Comparison of ENCODE assay signal across 14 cellular contexts in genomic region chr15:26867199-26868007, GRCh38. TPM values are rescaled to one million over a fixed set of nuclear protein-coding genes. Genes with fewer than 3 reads are reported as not detected.
DNase-seq lines count a peak whose midpoint lies in the region; TF ChIP-seq lines count a peak whose summit lies in the region.
"Had no signal": no experiment of that assay in that cellular context is flagged by ENCODE, and none has a peak within 500 bp of the region (broad histone marks: within the 10 kb centered on the region; RNA-seq: fewer than 3 reads in every experiment).

No MANE protein-coding gene starts in this region.

- H3K27ac ChIP-seq in HUES64 (ENCODE audit: low read depth, low read length) (no peak overlapping the region), left ventricle myocardium inferior (replicated peaks) (no peak overlapping the region), trophoblast cell (ENCODE audit: low read depth, low read length) (no peak overlapping the region), tibial nerve (no peak overlapping the region)

- no peak overlapping the region for H3K18ac ChIP-seq in trophoblast cell (ENCODE audit: low read length)

- H3K9me3 ChIP-seq in HUES64 (ENCODE audit: insufficient read depth, low read depth, low read length) (no peaks in the 10 kb centered on the region), left ventricle myocardium inferior (replicated peaks) (no peaks in the 10 kb centered on the region), trophoblast cell (ENCODE audit: insufficient read depth, low read depth, low read length) (peaks cover 7% of the 10 kb centered on the region), tibial nerve (no peaks in the 10 kb centered on the region)

- H3K9ac ChIP-seq in HUES64 (ENCODE audit: low read depth, low read length) = peak overlapping the region; percentile 57; the same call in 1 of the 2 replicates
- peak overlapping the region; percentile 44 for H3K9ac ChIP-seq in trophoblast cell (ENCODE audit: low read length)

- H4K8ac ChIP-seq in trophoblast cell (ENCODE audit: low read depth, low read length) = no peak overlapping the region

- intact Hi-C loops in left ventricle myocardium inferior (cut with micrococcal nuclease) = no loop called here

- H4K12ac ChIP-seq in trophoblast cell (ENCODE audit: low read depth, low read length) = peak overlapping the region; percentile 12

- H2BK12ac ChIP-seq in trophoblast cell (ENCODE audit: low read length) = no peak overlapping the region

- H3K4me1 ChIP-seq in HUES64 (ENCODE audit: insufficient read depth, low read length) (peaks cover 5% of the 10 kb centered on the region), left ventricle myocardium inferior (peaks cover 10% of the 10 kb centered on the region), trophoblast cell (ENCODE audit: control insufficient read depth in 1 of 2, insufficient read depth in 2 of 2, low read length in 2 of 2) (peaks cover 17% of the 10 kb centered on the region in 2 experiments), tibial nerve (peaks cover 0 to 25% (median 0%) of the 10 kb centered on the region in 4 donors)

- peak; percentile 6 for DNase-seq in COR-L47 (lab: John Stamatoyannopoulos, UW)
- DNase-seq in left ventricle myocardium inferior = no peak
- DNase-seq in trophoblast cell = no peak
- no peak for DNase-seq in superior temporal gyrus (ENCODE audit: extremely low spot score)
- no peak for DNase-seq in SHP77 (lab: John Stamatoyannopoulos, UW)
- DNase-seq in tibial nerve (ENCODE audit: low spot score in 2 of 2) = no peak
- DNase-seq: activated naive CD8-positive, alpha-beta T cell treated with anti-CD3 and anti-CD28 coated beads, Interleukin-2, amount 50 U/mL, for 24 hours; effector memory CD4-positive, alpha-beta T cell; NCI-H2029 treated with DMSO at 0.1 percent for 48 hours; stimulated activated CD4-positive, alpha-beta T cell treated with anti-CD3 and anti-CD28 coated beads, Interleukin-12 subunit alpha, Interleukin-12 subunit beta, amount 100 ng/mL, for 4 hours; T1000 had no signal

- no peak overlapping the region for H2AK5ac ChIP-seq in trophoblast cell (ENCODE audit: low read length)

- WGBS in HUES64 = under 1% methylated on average over 104 of the region's 104 CpGs
- no CpG with 5 or more reads among the region's 104 CpGs for WGBS in trophoblast cell (ENCODE audit: extremely low coverage, insufficient coverage, insufficient read length)
- 0 to 6% methylated on average over 10 to 65 of the region's 104 CpGs for WGBS in tibial nerve, 2 donors

- H3K14ac ChIP-seq in trophoblast cell (ENCODE audit: low read length) = no peak overlapping the region

- H3K4me3 ChIP-seq in HUES64 (ENCODE audit: low read length) (peak overlapping the region; percentile 67), left ventricle myocardium inferior (peak overlapping the region; percentile 58), trophoblast cell (ENCODE audit: low read depth, low read length) (peak overlapping the region; percentile 68), tibial nerve (peak overlapping the region in 1 of 4 donors; percentile 37)

- H3K36me3 ChIP-seq in HUES64 (ENCODE audit: insufficient read depth, low read length) (no peaks in the 10 kb centered on the region), left ventricle myocardium inferior (no peaks in the 10 kb centered on the region), trophoblast cell (ENCODE audit: control insufficient read depth in 1 of 2, insufficient read depth in 2 of 2, low read length in 2 of 2) (no peaks in the 10 kb centered on the region), tibial nerve (no peaks in the 10 kb centered on the region)

- TF ChIP-seq CTCF in left ventricle myocardium inferior (IDR thresholded peaks at IDR 0.05; ENCODE audit: borderline replicate concordance) (no peak), tibial nerve (IDR thresholded peaks at IDR 0.05) (no peak)

- H4K91ac ChIP-seq in trophoblast cell (ENCODE audit: low read depth, low read length) = no peak overlapping the region

- H3K23ac ChIP-seq in trophoblast cell (ENCODE audit: low read length) = no peak overlapping the region

- no peak for TF ChIP-seq EP300 in tibial nerve (IDR thresholded peaks at IDR 0.05)

- H3K4me2 ChIP-seq in trophoblast cell (ENCODE audit: low read length) = peak overlapping the region; percentile 83

- H2AFZ ChIP-seq in trophoblast cell (ENCODE audit: insufficient read depth, low read length, poor library complexity) = peak overlapping the region; percentile 71

- H3K79me1 ChIP-seq in trophoblast cell (ENCODE audit: low read length) = no peaks in the 10 kb centered on the region

- TF ChIP-seq POLR2A in tibial nerve (IDR thresholded peaks at IDR 0.05) = no peak

- H2BK120ac ChIP-seq in trophoblast cell (ENCODE audit: insufficient read depth, low read length, poor library complexity) = no peak overlapping the region

- no peak overlapping the region for H3K4ac ChIP-seq in trophoblast cell (ENCODE audit: low read depth, low read length)

- H3K27me3 ChIP-seq in HUES64 (ENCODE audit: insufficient read depth, low read length) (peaks cover 50% of the 10 kb centered on the region), left ventricle myocardium inferior (ENCODE audit: low read depth) (peaks cover 70% of the 10 kb centered on the region), trophoblast cell (ENCODE audit: insufficient read depth, low read length) (peaks cover 16% of the 10 kb centered on the region), tibial nerve (peaks cover 5 to 48% of the 10 kb centered on the region in 2 donors)

- no peak overlapping the region for H2BK5ac ChIP-seq in trophoblast cell (ENCODE audit: low read depth, low read length, poor library complexity)

- no peaks in the 10 kb centered on the region for H3K79me2 ChIP-seq in trophoblast cell (ENCODE audit: control insufficient read depth, insufficient read depth, low read length, poor library complexity)

RNA-seq across cellular contexts. Expression of gene GABRA5, which starts 0.5 kb away (rescaled TPM):
- 7.3 TPM for polyA plus RNA-seq in HUES64 (2013, experiment 1 of 2)
- polyA plus RNA-seq in HUES64 (2013, experiment 2 of 2) = 8.8 TPM
- total RNA-seq in left ventricle myocardium inferior (not detected), tibial nerve (not detected)
- 1.7 and 1.9 TPM in 2 replicates for polyA plus RNA-seq in trophoblast cell (2013)
- total RNA-seq: PC-3 had no signal
- polyA plus RNA-seq: IgD-negative memory B cell had no signal
